In genomic region chr1:212414328-212415106, GRCh38 we compare ENCODE assay signal across 8 cellular contexts. TPM values are rescaled to one million over a fixed set of nuclear protein-coding genes. Genes with fewer than 3 reads are reported as not detected.
DNase-seq lines count a peak whose midpoint lies in the region; ATAC-seq and TF ChIP-seq lines count a peak whose summit lies in the region.

PACC1 (minus strand) TSS chr1:212414886; CDS start chr1:212414757, 129 bp downstream.

- H3K4me3 Mint-ChIP-seq in HFFc6 = peak within 1 kb of the TSS; percentile 88

- ATAC-seq in activated naive CD4-positive, alpha-beta T cell treated with anti-CD3 and anti-CD28 coated beads, Interleukin-2, amount 50 U/mL, for 72 hours = peak; percentile 97 to 99

- peaks cover 19% of the 10 kb centered on the region for H3K4me1 Mint-ChIP-seq in HFFc6 (ENCODE audit: low read depth)

- peak within 1 kb of the TSS; percentile 38; the same call in 1 of the 2 replicates for H3K27ac Mint-ChIP-seq in HFFc6
- H3K27ac Mint-ChIP-seq in activated naive CD4-positive, alpha-beta T cell treated with anti-CD3 and anti-CD28 coated beads, Interleukin-2, amount 50 U/mL, for 72 hours = peak within 1 kb of the TSS; percentile 80 to 98

- peaks cover 7% of the 10 kb centered on the region for H3K27me3 Mint-ChIP-seq in HFFc6 (ENCODE audit: insufficient read depth)

- H3K27ac ChIP-seq in ovary (no peak within 1 kb of the TSS), thyroid gland (peak within 1 kb of the TSS in 1 of 3 donors; percentile 7)

- TF ChIP-seq CTCF in GM10266 (IDR thresholded peaks at IDR 0.05; ENCODE audit: control insufficient read depth, insufficient read depth, low read depth, missing control alignments) = no peak
- TF ChIP-seq CTCF in HFFc6 (IDR thresholded peaks at IDR 0.05) = no peak
- TF ChIP-seq CTCF in NB4 (IDR thresholded peaks at IDR 0.05; ENCODE audit: low read depth, low read length) = no peak
- no peak for TF ChIP-seq CTCF in ovary (IDR thresholded peaks at IDR 0.05)
- TF ChIP-seq CTCF in thyroid gland (IDR thresholded peaks at IDR 0.05) = no peak

- H3K36me3 ChIP-seq in ovary (no peaks in the 10 kb centered on the region), thyroid gland (no peaks in the 10 kb centered on the region)

- intact Hi-C loops in head of caudate nucleus (cut with DNase I) (loop anchor here (2.0 kb wide), 1 partner anchor 18 kb away; the partner anchor contains the start of gene NENF), ovary (cut with DNase I) (no loop called here), thyroid gland (cut with DNase I) (no loop called here)

- H3K36me3 Mint-ChIP-seq in HFFc6 (ENCODE audit: low read depth) = peaks cover 12% of the 10 kb centered on the region
- peaks cover 13 to 28% of the 10 kb centered on the region in 2 donors for H3K36me3 Mint-ChIP-seq in activated naive CD4-positive, alpha-beta T cell treated with anti-CD3 and anti-CD28 coated beads, Interleukin-2, amount 50 U/mL, for 72 hours

- DNase-seq in GM10266 (ENCODE audit: extremely low spot score) = peak; percentile 95
- DNase-seq in HFFc6 = peak; percentile 67
- peak; percentile 98 for DNase-seq in NB4 (ENCODE audit: low read depth)
- DNase-seq in SKM-1 (lab: John Stamatoyannopoulos, UW; ENCODE audit: unreplicated experiment) = peak; percentile 100
- peak; percentile 86 to 95 for DNase-seq in activated naive CD4-positive, alpha-beta T cell treated with anti-CD3 and anti-CD28 coated beads, Interleukin-2, amount 50 U/mL, for 72 hours (ENCODE audit: low spot score in 2 of 2)
- DNase-seq in head of caudate nucleus = peak; percentile 85 to 96 (median 92)
- DNase-seq in ovary = peak; percentile 81 to 89 (median 86)
- DNase-seq in thyroid gland = peak; percentile 86 to 88

- 1% methylated on average over 68 to 74 of the region's 74 CpGs for WGBS in ovary, 3 donors
- 1% methylated on average over 24 to 57 of the region's 74 CpGs for WGBS in thyroid gland, 2 donors

- peak; percentile 62 for TF ChIP-seq POLR2A in NB4 (IDR thresholded peaks at IDR 0.05; ENCODE audit: extremely low read depth, insufficient read length)
- no peak for TF ChIP-seq POLR2A in ovary (IDR thresholded peaks at IDR 0.05)
- peak in 1 of 2 donors; percentile 80 for TF ChIP-seq POLR2A in thyroid gland (IDR thresholded peaks at IDR 0.05)

- H3K27me3 ChIP-seq in ovary = no peaks in the 10 kb centered on the region
- no peaks in the 10 kb centered on the region for H3K27me3 ChIP-seq in thyroid gland

- no peaks in the 10 kb centered on the region for H3K9me3 ChIP-seq in ovary
- no peaks in the 10 kb centered on the region for H3K9me3 ChIP-seq in thyroid gland

- TF ChIP-seq EP300 in ovary (IDR thresholded peaks at IDR 0.05) = no peak

- H3K4me3 ChIP-seq in NB4 (ENCODE audit: low read depth, low read length) (peak within 1 kb of the TSS; percentile 80), ovary (peak within 1 kb of the TSS; percentile 79), thyroid gland (replicated peaks in 1 of 3) (peak within 1 kb of the TSS in 2 of 3 donors; percentile 57 to 58)

- H3K4me1 ChIP-seq in ovary (ENCODE audit: insufficient read depth) = peaks cover 1% of the 10 kb centered on the region
- peaks cover 0 to 6% of the 10 kb centered on the region in 2 donors for H3K4me1 ChIP-seq in thyroid gland

- H3K9me3 Mint-ChIP-seq in HFFc6 = no peaks in the 10 kb centered on the region
- no peaks in the 10 kb centered on the region for H3K9me3 Mint-ChIP-seq in activated naive CD4-positive, alpha-beta T cell treated with anti-CD3 and anti-CD28 coated beads, Interleukin-2, amount 50 U/mL, for 72 hours

RNA-seq across cellular contexts. Expression of gene PACC1, which starts in this region (rescaled TPM):
- 1 to 10 TPM; 6.9 to 7.6 (median 7.4) TPM for total RNA-seq in HFFc6 (2021; fragmentation: NEBNext Ultra II Directional; extraction: Animal tissue kit (Norgen Biotek cat#: 25700))
- 10 to 100 TPM; 10.1 to 16.9 TPM for total RNA-seq in activated naive CD4-positive, alpha-beta T cell treated with anti-CD3 and anti-CD28 coated beads, Interleukin-2, amount 50 U/mL, for 72 hours
- total RNA-seq in ovary = 1 to 10 TPM; 2.3 to 4.2 (median 2.9) TPM
- 1 to 10 TPM; 1.9 to 9.5 TPM for polyA plus RNA-seq in ovary
- 1 to 10 TPM; 2.9 to 5.5 (median 4.9) TPM for total RNA-seq in thyroid gland
